Comparison of ENCODE assay signal across 1 cellular context in genomic region chr11:75151346-75152047, GRCh38.
TF ChIP-seq lines count a peak whose summit lies in the region.

No MANE protein-coding gene starts in this region.

TF ChIP-seq in H1, 55 proteins besides CTCF, POLR2A, EP300 and RAD21:
- TF ChIP-seq TAF7 (optimal IDR thresholded peaks at IDR 0.05; ENCODE audit: borderline replicate concordance, low read depth, low read length) (no peak), TBP (IDR thresholded peaks at IDR 0.05; ENCODE audit: low read depth, low read length) (no peak), HDAC2 (IDR thresholded peaks at IDR 0.05; ENCODE audit: borderline replicate concordance in 1 of 2, low read depth in 2 of 2, low read length in 2 of 2) (no peak), CEBPB (IDR thresholded peaks at IDR 0.05; ENCODE audit: low read depth, low read length) (no peak), SUZ12 (IDR thresholded peaks at IDR 0.05; ENCODE audit: low read length) (no peak), FOSL1 (IDR thresholded peaks at IDR 0.05; ENCODE audit: insufficient read depth, low read depth, low read length) (no peak), E2F6 (IDR thresholded peaks at IDR 0.05) (no peak), NRF1 (IDR thresholded peaks at IDR 0.05; ENCODE audit: low read depth, low read length) (no peak), POLR2AphosphoS5 (IDR thresholded peaks at IDR 0.05; ENCODE audit: low read depth, low read length) (no peak), SP2 (IDR thresholded peaks at IDR 0.05; ENCODE audit: low read length) (no peak), SIX5 (IDR thresholded peaks at IDR 0.05; ENCODE audit: low read depth, low read length) (no peak), TCF12 (IDR thresholded peaks at IDR 0.05; ENCODE audit: low read depth, low read length) (no peak)
